1 cellular context compared by ENCODE assay signal in genomic region chr7:32489788-32490126, GRCh38.
TF ChIP-seq lines count a peak whose summit lies in the region.

No MANE protein-coding gene starts in this region.

TF ChIP-seq in IMR-90, 13 proteins besides CTCF, POLR2A, EP300 and RAD21 (continued from another document):
- no peak for TF ChIP-seq BHLHE40 (IDR thresholded peaks at IDR 0.05; ENCODE audit: low read depth, low read length)
